In the genomic region with DNA sequence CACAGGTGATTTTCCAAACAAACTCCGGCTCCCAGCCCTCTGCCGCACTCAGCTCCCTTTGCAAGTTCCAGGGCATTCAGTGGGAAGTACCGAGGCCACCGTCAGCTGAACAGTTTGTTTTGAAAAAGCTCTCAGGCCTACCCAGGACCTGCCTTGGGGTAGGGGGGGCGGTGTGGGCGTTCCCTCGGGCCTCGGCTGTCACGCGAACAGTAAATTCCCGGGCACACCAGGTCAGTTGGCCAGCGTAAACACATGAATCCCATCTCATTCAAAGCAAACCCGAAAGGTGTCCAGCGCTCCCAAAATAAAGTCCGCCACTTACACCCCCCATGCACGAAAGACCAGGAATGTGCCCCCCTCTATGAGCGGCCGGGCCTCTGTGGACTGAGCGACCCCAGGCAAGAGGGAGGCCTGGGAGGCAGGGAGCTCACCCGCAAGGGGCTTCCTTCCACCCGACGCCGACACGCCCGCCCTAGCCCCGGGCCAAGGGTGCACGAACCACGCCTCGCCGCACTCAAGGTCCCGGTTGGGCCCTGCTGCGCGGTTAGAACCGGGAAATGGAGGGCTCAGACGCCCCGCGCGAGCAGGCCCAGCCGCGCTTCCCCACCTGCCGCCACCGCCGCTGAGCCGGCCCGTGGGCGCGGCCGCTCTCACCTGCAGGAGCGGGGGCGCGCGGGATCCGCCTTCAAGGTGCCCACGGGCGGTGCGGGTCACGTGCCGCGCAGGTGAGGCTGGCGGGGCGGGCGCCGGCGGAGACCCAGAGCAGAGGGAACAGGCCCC, we compare ENCODE assay signal across 8 cellular contexts. TPM values are rescaled to one million over a fixed set of nuclear protein-coding genes. Genes with fewer than 3 reads are reported as not detected.
A peak's percentile ranks its signal among the peaks of the same experiment; 100 is the strongest.
DNase-seq lines count a peak whose midpoint lies in the region; ATAC-seq, FAIRE-seq and TF ChIP-seq lines count a peak whose summit lies in the region.

A gene with protein sequence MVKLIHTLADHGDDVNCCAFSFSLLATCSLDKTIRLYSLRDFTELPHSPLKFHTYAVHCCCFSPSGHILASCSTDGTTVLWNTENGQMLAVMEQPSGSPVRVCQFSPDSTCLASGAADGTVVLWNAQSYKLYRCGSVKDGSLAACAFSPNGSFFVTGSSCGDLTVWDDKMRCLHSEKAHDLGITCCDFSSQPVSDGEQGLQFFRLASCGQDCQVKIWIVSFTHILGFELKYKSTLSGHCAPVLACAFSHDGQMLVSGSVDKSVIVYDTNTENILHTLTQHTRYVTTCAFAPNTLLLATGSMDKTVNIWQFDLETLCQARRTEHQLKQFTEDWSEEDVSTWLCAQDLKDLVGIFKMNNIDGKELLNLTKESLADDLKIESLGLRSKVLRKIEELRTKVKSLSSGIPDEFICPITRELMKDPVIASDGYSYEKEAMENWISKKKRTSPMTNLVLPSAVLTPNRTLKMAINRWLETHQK (minus strand): TSS at position 775 of the 780 bp plus-strand sequence. CDS start 3,634 bp downstream, outside the sequence.

- 1 to 2% methylated on average over 64 of the region's 64 CpGs for WGBS in sigmoid colon, 2 donors

- TF ChIP-seq POLR2A in sigmoid colon (IDR thresholded peaks at IDR 0.05), result no peak

- peak within 1 kb of the TSS; percentile 87 for H3K9ac ChIP-seq in iPS-20b (ENCODE audit: low read depth, low read length)

- POLR2A ChIA-PET in MCF 10A (lab: Yijun Ruan, JAX), result interaction anchor here (0.7 to 3.2 kb wide), 23 partner anchors 9 to 427 kb away, joined by 3 to 23 read pairs (median 4); a partner anchor contains a TSS

- TF ChIP-seq CTCF in MCF 10A (IDR thresholded peaks at IDR 0.05; ENCODE audit: unreplicated experiment) (no peak), sigmoid colon (IDR thresholded peaks at IDR 0.05) (no peak)

- H3K4me3 Mint-ChIP-seq in MCF 10A (ENCODE audit: unreplicated experiment), result peak within 1 kb of the TSS; percentile 85

- peaks cover 2% of the 10 kb centered on the region; the same call in 1 of the 2 replicates for H3K36me3 ChIP-seq in SJSA1
- H3K36me3 ChIP-seq in iPS-20b (ENCODE audit: insufficient read depth, low read depth, low read length), result peaks cover 4% of the 10 kb centered on the region; the same call in 1 of the 2 replicates
- H3K36me3 ChIP-seq in sigmoid colon, result peaks cover 0 to 14% (median 0%) of the 10 kb centered on the region in 4 donors

- DNase-seq in D341Med (ENCODE audit: low spot score), result peak; percentile 67
- peak; percentile 68 for DNase-seq in HTR-8/SVneo (ENCODE audit: insufficient read length, low spot score)
- DNase-seq in SJSA1 (ENCODE audit: low read depth in 1 of 2, low spot score in 2 of 2), result peak; percentile 66 to 77
- DNase-seq in MCF 10A (ENCODE audit: unreplicated experiment), result peak; percentile 60
- DNase-seq in sigmoid colon, result peak; percentile 85

- peaks cover 21% of the 10 kb centered on the region for H3K4me1 ChIP-seq in SJSA1 (replicated peaks)
- H3K4me1 ChIP-seq in iPS-20b (ENCODE audit: insufficient read depth, low read length), result no peaks in the 10 kb centered on the region; the same call in 1 of the 2 replicates
- peaks cover 0 to 23% (median 11%) of the 10 kb centered on the region in 4 donors for H3K4me1 ChIP-seq in sigmoid colon

- CTCF ChIA-PET in MCF 10A (lab: Yijun Ruan, JAX), result interaction anchor here (0.6 to 1.0 kb wide), 3 partner anchors 22 to 536 kb away, joined by 3 to 5 read pairs (median 4); no protein-coding TSS in a partner anchor

- ATAC-seq in GM19455 (IDR thresholded peaks at IDR 0.05; ENCODE audit: unreplicated experiment) (peak; percentile 39), HG03520 (IDR thresholded peaks at IDR 0.05; ENCODE audit: unreplicated experiment) (no peak)

- H3K27ac ChIP-seq in SJSA1 (peak within 1 kb of the TSS; percentile 63), iPS-20b (ENCODE audit: low read length) (peak within 1 kb of the TSS; percentile 75), sigmoid colon (peak within 1 kb of the TSS; percentile 87 to 88 (median 88))

- no peak for FAIRE-seq in HTR-8/SVneo (lab: Jason Lieb, UNC)

- H3K27me3 ChIP-seq in SJSA1 (replicated peaks) (no peaks in the 10 kb centered on the region), iPS-20b (ENCODE audit: insufficient read depth, low read length) (no peaks in the 10 kb centered on the region), sigmoid colon (no peaks in the 10 kb centered on the region)

- peaks cover 25% of the 10 kb centered on the region for H3K36me3 Mint-ChIP-seq in MCF 10A (ENCODE audit: insufficient read depth, unreplicated experiment)

- H3K4me3 ChIP-seq in SJSA1, result peak within 1 kb of the TSS; percentile 88
- peak within 1 kb of the TSS; percentile 92 for H3K4me3 ChIP-seq in iPS-20b (ENCODE audit: low read length)
- peak within 1 kb of the TSS; percentile 74 to 99 (median 84) for H3K4me3 ChIP-seq in sigmoid colon

- H3K27ac Mint-ChIP-seq in MCF 10A (ENCODE audit: low read depth, unreplicated experiment), result peak within 1 kb of the TSS; percentile 69

- H3K9me3 Mint-ChIP-seq in MCF 10A (ENCODE audit: unreplicated experiment), result no peaks in the 10 kb centered on the region

- no TSS peak for BruUV-seq in MCF 10A (replicated peaks; lab: Mats Ljungman, UMichigan)

- intact Hi-C loops in MCF 10A (cut with micrococcal nuclease), result no loop called here
- intact Hi-C loops in sigmoid colon (cut with DNase I), result loop anchor here (10.0 kb wide), 4 partner anchors 329 to 1411 kb away; a partner anchor contains a TSS

- H3K27me3 Mint-ChIP-seq in MCF 10A (ENCODE audit: insufficient read depth, unreplicated experiment), result no peaks in the 10 kb centered on the region

- H3K9me3 ChIP-seq in SJSA1 (replicated peaks) (no peaks in the 10 kb centered on the region), iPS-20b (ENCODE audit: insufficient read depth, low read depth, low read length) (no peaks in the 10 kb centered on the region), sigmoid colon (no peaks in the 10 kb centered on the region)

- TF ChIP-seq EP300 in sigmoid colon (IDR thresholded peaks at IDR 0.05), result no peak

- peaks cover 26% of the 10 kb centered on the region for H3K4me1 Mint-ChIP-seq in MCF 10A (ENCODE audit: insufficient read depth, unreplicated experiment)

RNA-seq across cellular contexts. Expression of the gene that starts here (rescaled TPM):
- 8.4 and 9.9 TPM in 2 replicates for total RNA-seq in SJSA1 (2014; rRNA removed; shearing (Covaris generic))
- total RNA-seq in MCF 10A (2022), result 6.5 and 7.3 TPM in 2 replicates
- 10 to 100 TPM in 1 of 4 donors, 1 to 10 TPM in 3; 8.4 to 23.0 (median 8.7) TPM for total RNA-seq in sigmoid colon
- polyA plus RNA-seq in sigmoid colon, result 10 to 100 TPM in 2 of 3 donors, 1 to 10 TPM in 1; 5.6 to 13.8 (median 11.8) TPM
